Comparison of ENCODE assay signal across 1 cellular context in the genomic region with DNA sequence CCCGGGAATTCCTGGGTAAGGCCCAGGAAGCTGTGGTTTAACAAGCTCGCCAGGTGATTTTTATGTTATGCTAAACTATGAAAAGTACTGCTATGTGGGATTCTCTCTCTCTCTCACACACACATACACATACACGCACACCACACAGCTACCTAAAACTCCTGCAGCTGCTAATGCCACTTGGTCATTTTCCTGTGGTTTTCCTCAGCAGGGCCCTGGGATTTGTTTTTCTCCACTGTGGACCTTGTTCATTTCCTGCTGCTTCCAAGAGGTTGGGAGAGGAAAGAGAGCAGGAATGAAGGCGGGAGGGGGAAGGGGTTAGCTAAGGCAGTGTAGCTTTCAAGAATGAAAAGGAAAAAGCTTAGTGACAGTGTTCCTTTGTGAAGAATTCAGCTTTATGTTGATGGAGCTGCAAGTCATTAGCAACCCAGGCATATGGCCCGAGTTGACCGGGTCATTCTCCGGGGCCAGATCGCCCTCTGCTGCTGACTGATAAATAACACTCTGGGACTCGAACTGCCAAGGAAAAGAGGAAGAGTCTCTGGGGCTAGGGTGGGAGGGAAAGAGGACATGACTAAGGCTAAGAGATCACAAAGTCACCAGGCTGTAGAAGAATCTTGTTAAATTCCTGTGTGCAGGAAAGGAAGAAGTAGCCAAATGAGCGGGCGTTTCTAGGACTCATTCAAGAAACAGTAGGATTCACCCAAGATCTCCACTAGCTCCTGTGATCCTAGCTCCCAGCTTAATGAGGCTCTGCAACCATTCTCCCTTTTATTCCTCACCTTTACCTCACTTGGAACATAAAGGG.
TF ChIP-seq lines count a peak whose summit lies in the region.

No MANE protein-coding gene starts in this region.

TF ChIP-seq in K562, 482 proteins besides CTCF, POLR2A, EP300 and RAD21 (continued from another document and continues in another):
- TF ChIP-seq, protein P1, sequence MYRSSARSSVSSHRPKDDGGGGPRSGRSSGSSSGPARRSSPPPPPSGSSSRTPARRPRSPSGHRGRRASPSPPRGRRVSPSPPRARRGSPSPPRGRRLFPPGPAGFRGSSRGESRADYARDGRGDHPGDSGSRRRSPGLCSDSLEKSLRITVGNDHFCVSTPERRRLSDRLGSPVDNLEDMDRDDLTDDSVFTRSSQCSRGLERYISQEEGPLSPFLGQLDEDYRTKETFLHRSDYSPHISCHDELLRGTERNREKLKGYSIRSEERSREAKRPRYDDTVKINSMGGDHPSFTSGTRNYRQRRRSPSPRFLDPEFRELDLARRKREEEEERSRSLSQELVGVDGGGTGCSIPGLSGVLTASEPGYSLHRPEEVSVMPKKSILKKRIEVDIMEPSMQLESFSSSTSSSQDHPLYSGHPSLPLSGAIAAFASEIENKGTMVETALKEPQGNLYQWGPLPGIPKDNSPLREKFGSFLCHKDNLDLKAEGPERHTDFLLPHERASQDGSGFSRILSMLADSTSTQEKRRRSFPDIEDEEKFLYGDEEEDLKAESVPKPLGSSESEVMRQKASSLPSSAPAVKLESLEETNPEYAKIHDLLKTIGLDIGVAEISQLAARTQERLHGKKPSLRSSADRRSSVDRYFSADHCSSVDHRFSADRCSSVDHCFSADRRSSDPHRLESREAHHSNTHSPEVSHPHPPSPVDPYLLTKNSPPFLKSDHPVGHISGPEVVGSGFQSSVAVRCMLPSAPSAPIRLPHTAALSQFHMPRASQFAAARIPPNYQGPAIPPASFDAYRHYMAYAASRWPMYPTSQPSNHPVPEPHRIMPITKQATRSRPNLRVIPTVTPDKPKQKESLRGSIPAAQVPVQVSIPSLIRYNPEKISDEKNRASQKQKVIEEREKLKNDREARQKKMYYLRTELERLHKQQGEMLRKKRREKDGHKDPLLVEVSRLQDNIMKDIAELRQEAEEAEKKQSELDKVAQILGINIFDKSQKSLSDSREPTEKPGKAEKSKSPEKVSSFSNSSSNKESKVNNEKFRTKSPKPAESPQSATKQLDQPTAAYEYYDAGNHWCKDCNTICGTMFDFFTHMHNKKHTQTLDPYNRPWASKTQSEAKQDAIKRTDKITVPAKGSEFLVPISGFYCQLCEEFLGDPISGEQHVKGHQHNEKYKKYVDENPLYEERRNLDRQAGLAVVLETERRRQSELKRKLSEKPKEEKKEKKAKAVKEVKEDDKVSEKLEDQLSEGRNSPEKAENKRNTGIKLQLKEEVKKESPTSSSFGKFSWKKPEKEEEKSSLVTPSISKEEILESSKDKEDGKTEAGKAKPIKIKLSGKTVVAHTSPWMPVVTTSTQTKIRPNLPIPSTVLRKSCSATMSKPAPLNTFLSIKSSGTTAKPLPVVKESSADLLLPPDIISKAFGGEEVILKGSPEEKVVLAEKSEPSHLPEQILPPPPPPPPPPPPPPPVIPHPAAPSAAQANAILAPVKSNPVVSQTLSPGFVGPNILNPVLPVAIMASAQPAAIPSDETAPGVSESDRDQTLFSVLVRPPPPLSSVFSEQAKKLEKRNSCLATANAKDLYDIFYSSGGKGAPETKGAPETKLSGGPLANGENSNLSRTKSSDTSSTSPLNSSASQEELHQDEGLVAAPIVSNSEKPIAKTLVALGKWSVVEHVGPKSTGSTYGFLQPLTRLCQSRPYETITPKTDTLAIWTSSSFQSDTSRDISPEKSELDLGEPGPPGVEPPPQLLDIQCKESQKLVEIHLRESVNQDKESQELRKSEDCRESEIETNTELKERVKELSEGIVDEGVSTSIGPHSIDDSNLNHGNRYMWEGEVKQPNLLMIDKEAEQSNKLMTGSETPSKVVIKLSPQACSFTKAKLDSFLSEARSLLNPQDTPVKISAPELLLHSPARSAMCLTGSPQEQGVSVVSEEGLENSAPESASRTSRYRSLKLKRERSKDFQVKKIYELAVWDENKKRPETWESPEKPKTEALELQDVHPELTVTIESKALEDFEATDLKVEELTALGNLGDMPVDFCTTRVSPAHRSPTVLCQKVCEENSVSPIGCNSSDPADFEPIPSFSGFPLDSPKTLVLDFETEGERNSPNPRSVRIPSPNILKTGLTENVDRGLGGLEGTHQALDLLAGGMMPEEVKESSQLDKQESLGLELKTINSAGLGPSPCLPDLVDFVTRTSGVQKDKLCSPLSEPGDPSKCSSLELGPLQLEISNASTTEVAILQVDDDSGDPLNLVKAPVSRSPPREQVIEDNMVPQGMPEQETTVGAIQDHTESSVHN (IDR thresholded peaks at IDR 0.05; ENCODE audit: borderline replicate concordance in 1 of 2, low read depth in 1 of 2): no peak
- TF ChIP-seq, protein P2, sequence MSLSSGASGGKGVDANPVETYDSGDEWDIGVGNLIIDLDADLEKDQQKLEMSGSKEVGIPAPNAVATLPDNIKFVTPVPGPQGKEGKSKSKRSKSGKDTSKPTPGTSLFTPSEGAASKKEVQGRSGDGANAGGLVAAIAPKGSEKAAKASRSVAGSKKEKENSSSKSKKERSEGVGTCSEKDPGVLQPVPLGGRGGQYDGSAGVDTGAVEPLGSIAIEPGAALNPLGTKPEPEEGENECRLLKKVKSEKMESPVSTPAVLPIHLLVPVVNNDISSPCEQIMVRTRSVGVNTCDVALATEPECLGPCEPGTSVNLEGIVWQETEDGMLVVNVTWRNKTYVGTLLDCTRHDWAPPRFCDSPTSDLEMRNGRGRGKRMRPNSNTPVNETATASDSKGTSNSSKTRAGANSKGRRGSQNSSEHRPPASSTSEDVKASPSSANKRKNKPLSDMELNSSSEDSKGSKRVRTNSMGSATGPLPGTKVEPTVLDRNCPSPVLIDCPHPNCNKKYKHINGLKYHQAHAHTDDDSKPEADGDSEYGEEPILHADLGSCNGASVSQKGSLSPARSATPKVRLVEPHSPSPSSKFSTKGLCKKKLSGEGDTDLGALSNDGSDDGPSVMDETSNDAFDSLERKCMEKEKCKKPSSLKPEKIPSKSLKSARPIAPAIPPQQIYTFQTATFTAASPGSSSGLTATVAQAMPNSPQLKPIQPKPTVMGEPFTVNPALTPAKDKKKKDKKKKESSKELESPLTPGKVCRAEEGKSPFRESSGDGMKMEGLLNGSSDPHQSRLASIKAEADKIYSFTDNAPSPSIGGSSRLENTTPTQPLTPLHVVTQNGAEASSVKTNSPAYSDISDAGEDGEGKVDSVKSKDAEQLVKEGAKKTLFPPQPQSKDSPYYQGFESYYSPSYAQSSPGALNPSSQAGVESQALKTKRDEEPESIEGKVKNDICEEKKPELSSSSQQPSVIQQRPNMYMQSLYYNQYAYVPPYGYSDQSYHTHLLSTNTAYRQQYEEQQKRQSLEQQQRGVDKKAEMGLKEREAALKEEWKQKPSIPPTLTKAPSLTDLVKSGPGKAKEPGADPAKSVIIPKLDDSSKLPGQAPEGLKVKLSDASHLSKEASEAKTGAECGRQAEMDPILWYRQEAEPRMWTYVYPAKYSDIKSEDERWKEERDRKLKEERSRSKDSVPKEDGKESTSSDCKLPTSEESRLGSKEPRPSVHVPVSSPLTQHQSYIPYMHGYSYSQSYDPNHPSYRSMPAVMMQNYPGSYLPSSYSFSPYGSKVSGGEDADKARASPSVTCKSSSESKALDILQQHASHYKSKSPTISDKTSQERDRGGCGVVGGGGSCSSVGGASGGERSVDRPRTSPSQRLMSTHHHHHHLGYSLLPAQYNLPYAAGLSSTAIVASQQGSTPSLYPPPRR (CRISPR knock-in tag; IDR thresholded peaks at IDR 0.05; ENCODE audit: borderline replicate concordance): no peak
- TF ChIP-seq, protein P3, sequence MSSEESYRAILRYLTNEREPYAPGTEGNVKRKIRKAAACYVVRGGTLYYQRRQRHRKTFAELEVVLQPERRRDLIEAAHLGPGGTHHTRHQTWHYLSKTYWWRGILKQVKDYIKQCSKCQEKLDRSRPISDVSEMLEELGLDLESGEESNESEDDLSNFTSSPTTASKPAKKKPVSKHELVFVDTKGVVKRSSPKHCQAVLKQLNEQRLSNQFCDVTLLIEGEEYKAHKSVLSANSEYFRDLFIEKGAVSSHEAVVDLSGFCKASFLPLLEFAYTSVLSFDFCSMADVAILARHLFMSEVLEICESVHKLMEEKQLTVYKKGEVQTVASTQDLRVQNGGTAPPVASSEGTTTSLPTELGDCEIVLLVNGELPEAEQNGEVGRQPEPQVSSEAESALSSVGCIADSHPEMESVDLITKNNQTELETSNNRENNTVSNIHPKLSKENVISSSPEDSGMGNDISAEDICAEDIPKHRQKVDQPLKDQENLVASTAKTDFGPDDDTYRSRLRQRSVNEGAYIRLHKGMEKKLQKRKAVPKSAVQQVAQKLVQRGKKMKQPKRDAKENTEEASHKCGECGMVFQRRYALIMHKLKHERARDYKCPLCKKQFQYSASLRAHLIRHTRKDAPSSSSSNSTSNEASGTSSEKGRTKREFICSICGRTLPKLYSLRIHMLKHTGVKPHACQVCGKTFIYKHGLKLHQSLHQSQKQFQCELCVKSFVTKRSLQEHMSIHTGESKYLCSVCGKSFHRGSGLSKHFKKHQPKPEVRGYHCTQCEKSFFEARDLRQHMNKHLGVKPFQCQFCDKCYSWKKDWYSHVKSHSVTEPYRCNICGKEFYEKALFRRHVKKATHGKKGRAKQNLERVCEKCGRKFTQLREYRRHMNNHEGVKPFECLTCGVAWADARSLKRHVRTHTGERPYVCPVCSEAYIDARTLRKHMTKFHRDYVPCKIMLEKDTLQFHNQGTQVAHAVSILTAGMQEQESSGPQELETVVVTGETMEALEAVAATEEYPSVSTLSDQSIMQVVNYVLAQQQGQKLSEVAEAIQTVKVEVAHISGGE (CRISPR knock-in tag; IDR thresholded peaks at IDR 0.05): no peak
- TF ChIP-seq ZNF431 (CRISPR knock-in tag; IDR thresholded peaks at IDR 0.05): no peak
- TF ChIP-seq CCNT2 (IDR thresholded peaks at IDR 0.05; ENCODE audit: borderline replicate concordance, extremely low read depth, insufficient read length, low read depth, low read length): peak; percentile 13
- TF ChIP-seq ILF3 (IDR thresholded peaks at IDR 0.05; ENCODE audit: borderline replicate concordance): no peak
- TF ChIP-seq TBL1XR1 (IDR thresholded peaks at IDR 0.05; ENCODE audit: low read length in 2 of 2): peak in 1 of 2 experiments; percentile 70; a peak in 3 of 4 replicates
- TF ChIP-seq NCOA4 (IDR thresholded peaks at IDR 0.05; ENCODE audit: partially characterized antibody): no peak
- no peak for TF ChIP-seq HIVEP1 (CRISPR knock-in tag; IDR thresholded peaks at IDR 0.05)
- TF ChIP-seq, protein P4, sequence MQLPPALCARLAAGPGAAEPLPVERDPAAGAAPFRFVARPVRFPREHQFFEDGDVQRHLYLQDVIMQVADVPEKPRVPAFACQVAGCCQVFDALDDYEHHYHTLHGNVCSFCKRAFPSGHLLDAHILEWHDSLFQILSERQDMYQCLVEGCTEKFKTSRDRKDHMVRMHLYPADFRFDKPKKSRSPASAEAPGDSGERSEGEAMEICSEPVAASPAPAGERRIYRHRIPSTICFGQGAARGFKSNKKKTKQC (CRISPR knock-in tag; IDR thresholded peaks at IDR 0.05): no peak
- no peak for TF ChIP-seq SRSF1 (IDR thresholded peaks at IDR 0.05; ENCODE audit: low read depth, low read length)
- TF ChIP-seq CCAR2 (IDR thresholded peaks at IDR 0.05; ENCODE audit: low read depth, low read length): no peak
- TF ChIP-seq, protein P5, sequence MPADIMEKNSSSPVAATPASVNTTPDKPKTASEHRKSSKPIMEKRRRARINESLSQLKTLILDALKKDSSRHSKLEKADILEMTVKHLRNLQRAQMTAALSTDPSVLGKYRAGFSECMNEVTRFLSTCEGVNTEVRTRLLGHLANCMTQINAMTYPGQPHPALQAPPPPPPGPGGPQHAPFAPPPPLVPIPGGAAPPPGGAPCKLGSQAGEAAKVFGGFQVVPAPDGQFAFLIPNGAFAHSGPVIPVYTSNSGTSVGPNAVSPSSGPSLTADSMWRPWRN (IDR thresholded peaks at IDR 0.05; ENCODE audit: low read depth): 0 out of 2 replicates have a peak, but pooled peaks have one; percentile 27
- TF ChIP-seq MEF2D (tag; conservative IDR thresholded peaks at IDR 0.05; ENCODE audit: low read depth): no peak
- TF ChIP-seq U2AF2 (optimal IDR thresholded peaks at IDR 0.05; ENCODE audit: low read depth, low read length): no peak
- no peak for TF ChIP-seq KLF10 (CRISPR knock-in tag; IDR thresholded peaks at IDR 0.05)
- TF ChIP-seq, protein P6, sequence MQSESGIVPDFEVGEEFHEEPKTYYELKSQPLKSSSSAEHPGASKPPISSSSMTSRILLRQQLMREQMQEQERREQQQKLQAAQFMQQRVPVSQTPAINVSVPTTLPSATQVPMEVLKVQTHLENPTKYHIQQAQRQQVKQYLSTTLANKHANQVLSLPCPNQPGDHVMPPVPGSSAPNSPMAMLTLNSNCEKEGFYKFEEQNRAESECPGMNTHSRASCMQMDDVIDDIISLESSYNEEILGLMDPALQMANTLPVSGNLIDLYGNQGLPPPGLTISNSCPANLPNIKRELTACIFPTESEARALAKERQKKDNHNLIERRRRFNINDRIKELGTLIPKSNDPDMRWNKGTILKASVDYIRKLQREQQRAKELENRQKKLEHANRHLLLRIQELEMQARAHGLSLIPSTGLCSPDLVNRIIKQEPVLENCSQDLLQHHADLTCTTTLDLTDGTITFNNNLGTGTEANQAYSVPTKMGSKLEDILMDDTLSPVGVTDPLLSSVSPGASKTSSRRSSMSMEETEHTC (IDR thresholded peaks at IDR 0.05): 0 out of 2 replicates have a peak, but pooled peaks have one; percentile 16
- TF ChIP-seq RBFOX2 (IDR thresholded peaks at IDR 0.05; ENCODE audit: low read depth, low read length): no peak
- TF ChIP-seq ZBTB1 (CRISPR knock-in tag; IDR thresholded peaks at IDR 0.05; ENCODE audit: borderline replicate concordance, low read depth): no peak
- TF ChIP-seq, protein P7, sequence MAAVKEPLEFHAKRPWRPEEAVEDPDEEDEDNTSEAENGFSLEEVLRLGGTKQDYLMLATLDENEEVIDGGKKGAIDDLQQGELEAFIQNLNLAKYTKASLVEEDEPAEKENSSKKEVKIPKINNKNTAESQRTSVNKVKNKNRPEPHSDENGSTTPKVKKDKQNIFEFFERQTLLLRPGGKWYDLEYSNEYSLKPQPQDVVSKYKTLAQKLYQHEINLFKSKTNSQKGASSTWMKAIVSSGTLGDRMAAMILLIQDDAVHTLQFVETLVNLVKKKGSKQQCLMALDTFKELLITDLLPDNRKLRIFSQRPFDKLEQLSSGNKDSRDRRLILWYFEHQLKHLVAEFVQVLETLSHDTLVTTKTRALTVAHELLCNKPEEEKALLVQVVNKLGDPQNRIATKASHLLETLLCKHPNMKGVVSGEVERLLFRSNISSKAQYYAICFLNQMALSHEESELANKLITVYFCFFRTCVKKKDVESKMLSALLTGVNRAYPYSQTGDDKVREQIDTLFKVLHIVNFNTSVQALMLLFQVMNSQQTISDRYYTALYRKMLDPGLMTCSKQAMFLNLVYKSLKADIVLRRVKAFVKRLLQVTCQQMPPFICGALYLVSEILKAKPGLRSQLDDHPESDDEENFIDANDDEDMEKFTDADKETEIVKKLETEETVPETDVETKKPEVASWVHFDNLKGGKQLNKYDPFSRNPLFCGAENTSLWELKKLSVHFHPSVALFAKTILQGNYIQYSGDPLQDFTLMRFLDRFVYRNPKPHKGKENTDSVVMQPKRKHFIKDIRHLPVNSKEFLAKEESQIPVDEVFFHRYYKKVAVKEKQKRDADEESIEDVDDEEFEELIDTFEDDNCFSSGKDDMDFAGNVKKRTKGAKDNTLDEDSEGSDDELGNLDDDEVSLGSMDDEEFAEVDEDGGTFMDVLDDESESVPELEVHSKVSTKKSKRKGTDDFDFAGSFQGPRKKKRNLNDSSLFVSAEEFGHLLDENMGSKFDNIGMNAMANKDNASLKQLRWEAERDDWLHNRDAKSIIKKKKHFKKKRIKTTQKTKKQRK (IDR thresholded peaks at IDR 0.05; ENCODE audit: borderline replicate concordance, low read depth, low read length): no peak
- TF ChIP-seq SMARCE1 (IDR thresholded peaks at IDR 0.05): peak; percentile 49; the same call in 1 of the 2 replicates
- peak; percentile 46; the same call in 1 of the 2 replicates for TF ChIP-seq ZBTB7A (IDR thresholded peaks at IDR 0.05; ENCODE audit: borderline replicate concordance, control insufficient read depth, low read depth, low read length)
- TF ChIP-seq NFYB (IDR thresholded peaks at IDR 0.05; ENCODE audit: extremely low read depth, insufficient read length): no peak
- no peak for TF ChIP-seq RBM25 (IDR thresholded peaks at IDR 0.05; ENCODE audit: low read depth, low read length, severe bottlenecking)
- TF ChIP-seq LEF1 (IDR thresholded peaks at IDR 0.05): peak; percentile 66; the same call in 1 of the 2 replicates
- TF ChIP-seq ZNF217 (CRISPR knock-in tag; IDR thresholded peaks at IDR 0.05): no peak
- no peak for TF ChIP-seq SAP30 (IDR thresholded peaks at IDR 0.05; ENCODE audit: borderline replicate concordance, insufficient read depth, low read depth, low read length, poor library complexity, severe bottlenecking)
